23 cellular contexts compared by ENCODE assay signal in the genomic region with DNA sequence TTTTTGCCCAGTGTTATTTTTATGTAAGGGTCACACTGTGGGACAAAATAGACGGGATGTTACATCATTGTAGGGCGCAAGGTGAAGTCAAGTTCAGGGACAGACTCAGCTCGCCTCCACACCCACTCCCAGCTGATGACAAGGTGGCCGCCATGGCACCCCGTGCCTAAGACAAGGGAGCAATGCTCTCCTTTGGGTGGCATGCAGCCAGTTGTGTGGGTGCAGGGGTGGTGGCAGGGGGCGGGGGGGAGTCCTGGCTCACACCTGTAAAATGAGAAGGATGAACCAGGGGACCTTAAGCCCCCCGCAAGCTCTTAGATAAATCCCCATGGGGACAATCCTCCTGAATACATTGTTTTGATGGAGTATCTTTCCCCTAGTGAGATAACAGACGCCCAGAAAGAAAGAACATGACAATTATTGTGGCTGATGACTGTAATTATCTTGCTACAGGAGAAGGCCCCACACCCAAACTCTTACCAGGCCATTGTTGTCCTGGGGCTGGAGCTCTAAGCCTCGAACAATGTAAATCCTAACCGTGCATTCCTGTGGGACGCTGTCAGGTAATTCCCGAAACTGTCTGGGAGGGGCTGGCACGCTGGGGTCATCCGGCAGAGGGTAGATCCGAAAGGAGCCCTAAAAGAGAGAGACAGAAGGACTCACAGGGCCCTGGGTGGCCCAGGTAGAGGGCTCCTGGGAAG.
DNase-seq lines count a peak whose midpoint lies in the region; ATAC-seq and TF ChIP-seq lines count a peak whose summit lies in the region.
"Had no signal": no experiment of that assay in that cellular context is flagged by ENCODE, and none has a peak within 500 bp of the region (broad histone marks: within the 10 kb centered on the region; RNA-seq: fewer than 3 reads in every experiment).

No MANE protein-coding gene starts in this region.

- H3K9ac ChIP-seq in neural progenitor cell = no peak overlapping the region
- H3K9ac ChIP-seq: parathyroid adenoma had no signal

- peak overlapping the region; percentile 5; the same call in 1 of the 2 replicates for H3K4me3 Mint-ChIP-seq in HFFc6
- no peak overlapping the region for H3K4me3 Mint-ChIP-seq in chondrocyte (ENCODE audit: unreplicated experiment)
- H3K4me3 Mint-ChIP-seq in neural progenitor cell = no peak overlapping the region
- H3K4me3 Mint-ChIP-seq: activated naive CD8-positive, alpha-beta T cell treated with anti-CD3 and anti-CD28 coated beads, Interleukin-2, amount 10 ng/mL, durations not matched to agents 7 days and 5 days; activated T-cell treated with anti-CD3 and anti-CD28 coated beads, Interleukin-2, amount 50 U/mL, for 72 hours; stimulated activated memory B cell treated with anti-CD40 and anti-IgM and Interleukin-4, amounts not matched to agents 10 μg/mL and 1 μg/mL and 100 μg/mL, for 72 hours had no signal

- H2AFZ ChIP-seq in neural progenitor cell (replicated peaks) = no peak overlapping the region
- H2AFZ ChIP-seq: parathyroid adenoma had no signal

- no peak for DNase-seq in HFFc6
- DNase-seq in NCI-H226 = peak; percentile 42
- DNase-seq in chondrocyte (ENCODE audit: low spot score) = no peak
- peak; percentile 69 for DNase-seq in neural progenitor cell (ENCODE audit: low spot score)
- no peak for DNase-seq in DMS79 treated with DMSO at 0.1 percent for 48 hours (lab: John Stamatoyannopoulos, UW)
- DNase-seq in A673 (ENCODE audit: low spot score) = no peak
- no peak for DNase-seq in DMS53 treated with DMSO at 0.1 percent for 48 hours (lab: John Stamatoyannopoulos, UW; ENCODE audit: unreplicated experiment)
- DNase-seq: activated CD4-positive, alpha-beta T cell treated with anti-CD3 and anti-CD28 coated beads, Interleukin-2, amount 50 U/mL, for 4 hours; activated naive CD8-positive, alpha-beta T cell treated with anti-CD3 and anti-CD28 coated beads, Interleukin-2, amount 10 ng/mL, durations not matched to agents 7 days and 5 days; activated T-cell treated with anti-CD3 and anti-CD28 coated beads, Interleukin-2, amount 50 U/mL, for 72 hours; BE2C; caudate nucleus; DMS 273 treated with DMSO at 0.1 percent for 48 hours; effector CD8-positive, alpha-beta T cell; foreskin fibroblast; left ventricle myocardium superior; NCI-H510A; SW 1271; tibial artery had no signal

- CTCF ChIA-PET in A673 (lab: Charles Lee) = no interaction called here

- H3K4me1 ChIP-seq in neural progenitor cell = peaks cover 9% of the 10 kb centered on the region
- H3K4me1 ChIP-seq in A673 (ENCODE audit: insufficient read depth, low read length, poor library complexity, severe bottlenecking) = no peaks in the 10 kb centered on the region
- H3K4me1 ChIP-seq: BE2C, parathyroid adenoma, tibial artery had no signal

- TF ChIP-seq CTCF in HFFc6 (IDR thresholded peaks at IDR 0.05) (no peak), chondrocyte (IDR thresholded peaks at IDR 0.05) (no peak), neural progenitor cell (IDR thresholded peaks at IDR 0.05) (no peak), A673 (conservative IDR thresholded peaks at IDR 0.05; ENCODE audit: low read depth, low read length) (no peak)

- H3K36me3 Mint-ChIP-seq in HFFc6 (ENCODE audit: low read depth) = peaks cover 43% of the 10 kb centered on the region
- H3K36me3 Mint-ChIP-seq in chondrocyte (ENCODE audit: low read depth) = peaks cover 46% of the 10 kb centered on the region
- H3K36me3 Mint-ChIP-seq in neural progenitor cell = no peaks in the 10 kb centered on the region
- H3K36me3 Mint-ChIP-seq: activated naive CD8-positive, alpha-beta T cell treated with anti-CD3 and anti-CD28 coated beads, Interleukin-2, amount 10 ng/mL, durations not matched to agents 7 days and 5 days; stimulated activated memory B cell treated with anti-CD40 and anti-IgM and Interleukin-4, amounts not matched to agents 10 μg/mL and 1 μg/mL and 100 μg/mL, for 72 hours had no signal

- no peak for ATAC-seq in GM18867 (IDR thresholded peaks at IDR 0.05; ENCODE audit: unreplicated experiment)
- ATAC-seq: activated T-cell treated with anti-CD3 and anti-CD28 coated beads, Interleukin-2, amount 50 U/mL, for 72 hours; left ventricle myocardium superior; stimulated activated memory B cell treated with anti-CD40 and anti-IgM and Interleukin-4, amounts not matched to agents 10 μg/mL and 1 μg/mL and 100 μg/mL, for 72 hours had no signal

- H3K4me3 ChIP-seq in neural progenitor cell (no peak overlapping the region), A673 (ENCODE audit: low read depth, low read length, poor library complexity, severe bottlenecking) (no peak overlapping the region)
- H3K4me3 ChIP-seq: skin epidermis, tibial artery had no signal

- BruUV-seq in A673 (replicated peaks; lab: Mats Ljungman, UMichigan) = no TSS peak

- no peaks in the 10 kb centered on the region for H3K9me3 ChIP-seq in neural progenitor cell (ENCODE audit: low read depth)
- no peaks in the 10 kb centered on the region for H3K9me3 ChIP-seq in A673 (ENCODE audit: low read depth, low read length, poor library complexity, severe bottlenecking)
- H3K9me3 ChIP-seq: BE2C, tibial artery had no signal

- no peak overlapping the region for H3K27ac ChIP-seq in neural progenitor cell
- H3K27ac ChIP-seq in A673 (ENCODE audit: low read depth, low read length, poor library complexity, severe bottlenecking) = no peak overlapping the region
- H3K27ac ChIP-seq: parathyroid adenoma, tibial artery had no signal

- H3K4me1 Mint-ChIP-seq in HFFc6 (ENCODE audit: low read depth) = no peaks in the 10 kb centered on the region
- no peaks in the 10 kb centered on the region for H3K4me1 Mint-ChIP-seq in chondrocyte (ENCODE audit: low read depth)
- no peaks in the 10 kb centered on the region for H3K4me1 Mint-ChIP-seq in neural progenitor cell
- H3K4me1 Mint-ChIP-seq: activated naive CD8-positive, alpha-beta T cell treated with anti-CD3 and anti-CD28 coated beads, Interleukin-2, amount 10 ng/mL, durations not matched to agents 7 days and 5 days; stimulated activated memory B cell treated with anti-CD40 and anti-IgM and Interleukin-4, amounts not matched to agents 10 μg/mL and 1 μg/mL and 100 μg/mL, for 72 hours had no signal

- no peaks in the 10 kb centered on the region for H3K79me2 ChIP-seq in neural progenitor cell (ENCODE audit: low read depth)
- H3K79me2 ChIP-seq: parathyroid adenoma had no signal

- intact Hi-C loops in A673 (cut with micrococcal nuclease; ENCODE audit: unreplicated experiment) = no loop called here

- H3K27ac Mint-ChIP-seq in HFFc6 = peak overlapping the region; percentile 65; the same call in 1 of the 2 replicates
- peak overlapping the region; percentile 57 for H3K27ac Mint-ChIP-seq in chondrocyte (ENCODE audit: unreplicated experiment)
- H3K27ac Mint-ChIP-seq in neural progenitor cell = no peak overlapping the region
- H3K27ac Mint-ChIP-seq: activated naive CD8-positive, alpha-beta T cell treated with anti-CD3 and anti-CD28 coated beads, Interleukin-2, amount 10 ng/mL, durations not matched to agents 7 days and 5 days; activated T-cell treated with anti-CD3 and anti-CD28 coated beads, Interleukin-2, amount 50 U/mL, for 72 hours; stimulated activated memory B cell treated with anti-CD40 and anti-IgM and Interleukin-4, amounts not matched to agents 10 μg/mL and 1 μg/mL and 100 μg/mL, for 72 hours had no signal

- POLR2A ChIA-PET in A673 (lab: Charles Lee; ENCODE audit: low non-redundant PET) = no interaction called here

- H3K27me3 Mint-ChIP-seq in HFFc6 (ENCODE audit: insufficient read depth) (peaks cover 15% of the 10 kb centered on the region), chondrocyte (ENCODE audit: low read depth) (no peaks in the 10 kb centered on the region), neural progenitor cell (ENCODE audit: insufficient read depth, low read depth) (no peaks in the 10 kb centered on the region)
- H3K27me3 Mint-ChIP-seq: activated naive CD8-positive, alpha-beta T cell treated with anti-CD3 and anti-CD28 coated beads, Interleukin-2, amount 10 ng/mL, durations not matched to agents 7 days and 5 days; stimulated activated memory B cell treated with anti-CD40 and anti-IgM and Interleukin-4, amounts not matched to agents 10 μg/mL and 1 μg/mL and 100 μg/mL, for 72 hours had no signal

- H3K27me3 ChIP-seq in neural progenitor cell = no peaks in the 10 kb centered on the region
- H3K27me3 ChIP-seq in A673 (replicated peaks; ENCODE audit: insufficient read depth, low read depth, low read length, poor library complexity) = no peaks in the 10 kb centered on the region
- H3K27me3 ChIP-seq: BE2C, tibial artery had no signal

- peak overlapping the region; percentile 25 for H3K4me2 ChIP-seq in neural progenitor cell

- H3F3A ChIP-seq in neural progenitor cell (ENCODE audit: low read depth) = peaks cover 4% of the 10 kb centered on the region

- H3K36me3 ChIP-seq in neural progenitor cell = no peaks in the 10 kb centered on the region
- no peaks in the 10 kb centered on the region for H3K36me3 ChIP-seq in A673 (ENCODE audit: insufficient read depth, low read length, poor library complexity, severe bottlenecking)
- H3K36me3 ChIP-seq: BE2C had no signal

- H4K20me1 ChIP-seq in neural progenitor cell (ENCODE audit: low read depth) = no peaks in the 10 kb centered on the region

- H3K9me3 Mint-ChIP-seq in HFFc6 (no peaks in the 10 kb centered on the region), chondrocyte (ENCODE audit: low read depth) (no peaks in the 10 kb centered on the region), neural progenitor cell (no peaks in the 10 kb centered on the region)
- H3K9me3 Mint-ChIP-seq: activated naive CD8-positive, alpha-beta T cell treated with anti-CD3 and anti-CD28 coated beads, Interleukin-2, amount 10 ng/mL, durations not matched to agents 7 days and 5 days; activated T-cell treated with anti-CD3 and anti-CD28 coated beads, Interleukin-2, amount 50 U/mL, for 72 hours; stimulated activated memory B cell treated with anti-CD40 and anti-IgM and Interleukin-4, amounts not matched to agents 10 μg/mL and 1 μg/mL and 100 μg/mL, for 72 hours had no signal

Comparison
In these comparisons a context has a peak if more than half of its experiments do, and no peak if none do; other contexts are left out.
1. DNase-seq: peak in NCI-H226 (single experiment) and neural progenitor cell (single experiment); none in HFFc6 (single experiment), chondrocyte (single experiment), DMS79 treated with DMSO at 0.1 percent for 48 hours (single experiment), A673 (single experiment) and DMS53 treated with DMSO at 0.1 percent for 48 hours (single experiment).